Comparison of ENCODE assay signal across 24 cellular contexts in the genomic region with DNA sequence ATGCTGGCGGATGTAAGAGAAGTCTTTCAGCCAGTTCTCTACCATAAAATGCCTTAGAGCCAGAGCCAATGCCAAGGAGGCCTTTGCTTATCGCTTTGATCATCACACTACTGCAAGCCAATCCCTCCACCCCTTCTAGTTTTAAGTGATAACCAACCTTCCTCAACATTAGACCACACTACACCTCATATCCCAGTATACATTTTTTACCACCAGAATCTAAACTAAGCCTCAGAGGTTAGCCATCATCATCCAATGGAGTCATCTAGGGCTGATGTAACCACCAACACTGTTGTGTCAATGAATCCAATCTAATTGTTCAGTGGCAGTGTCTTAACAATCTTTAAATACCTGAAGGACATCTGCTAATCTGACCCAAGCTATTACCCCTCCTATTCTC. TPM values are rescaled to one million over a fixed set of nuclear protein-coding genes. Genes with fewer than 3 reads are reported as not detected.
DNase-seq lines count a peak whose midpoint lies in the region; ATAC-seq, FAIRE-seq and TF ChIP-seq lines count a peak whose summit lies in the region.
"Had no signal": no experiment of that assay in that cellular context is flagged by ENCODE, and none has a peak within 500 bp of the region (broad histone marks: within the 10 kb centered on the region; RNA-seq: fewer than 3 reads in every experiment).

No MANE protein-coding gene starts in this region.

- no peak for TF ChIP-seq CTCF in natural killer cell (IDR thresholded peaks at IDR 0.05)

- peaks cover 2% of the 10 kb centered on the region for H3K36me3 ChIP-seq in H7 (replicated peaks; ENCODE audit: control insufficient read depth, insufficient read depth, low read length)

- peak overlapping the region; percentile 2 for H3K27ac Mint-ChIP-seq in activated naive CD8-positive, alpha-beta T cell treated with anti-CD3 and anti-CD28 coated beads, Interleukin-2, amount 10 ng/mL, durations not matched to agents 7 days and 5 days
- peak overlapping the region; percentile 6 to 69 for H3K27ac Mint-ChIP-seq in natural killer cell
- no peak overlapping the region for H3K27ac Mint-ChIP-seq in activated CD4-positive, alpha-beta memory T cell treated with anti-CD3 and anti-CD28 coated beads for 36 hours
- H3K27ac Mint-ChIP-seq: T-cell had no signal

- POLR2A ChIA-PET in activated naive CD8-positive, alpha-beta T cell treated with anti-CD3 and anti-CD28 coated beads, Interleukin-2, amount 10 ng/mL, durations not matched to agents 7 days and 5 days (lab: Charles Lee) = no interaction called here
- POLR2A ChIA-PET in activated CD4-positive, alpha-beta memory T cell treated with anti-CD3 and anti-CD28 coated beads for 36 hours (lab: Charles Lee) = no interaction called here

- peaks cover 36% of the 10 kb centered on the region for H3K36me3 Mint-ChIP-seq in activated naive CD8-positive, alpha-beta T cell treated with anti-CD3 and anti-CD28 coated beads, Interleukin-2, amount 10 ng/mL, durations not matched to agents 7 days and 5 days
- H3K36me3 Mint-ChIP-seq in natural killer cell = no peaks in the 10 kb centered on the region
- peaks cover 17% of the 10 kb centered on the region for H3K36me3 Mint-ChIP-seq in activated CD4-positive, alpha-beta memory T cell treated with anti-CD3 and anti-CD28 coated beads for 36 hours

- CTCF ChIA-PET in activated CD4-positive, alpha-beta memory T cell treated with anti-CD3 and anti-CD28 coated beads for 36 hours (lab: Charles Lee) = no interaction called here

- H3K27me3 Mint-ChIP-seq in activated naive CD8-positive, alpha-beta T cell treated with anti-CD3 and anti-CD28 coated beads, Interleukin-2, amount 10 ng/mL, durations not matched to agents 7 days and 5 days = no peaks in the 10 kb centered on the region
- H3K27me3 Mint-ChIP-seq in natural killer cell (ENCODE audit: low read depth in 2 of 2) = no peaks in the 10 kb centered on the region
- no peaks in the 10 kb centered on the region for H3K27me3 Mint-ChIP-seq in activated CD4-positive, alpha-beta memory T cell treated with anti-CD3 and anti-CD28 coated beads for 36 hours
- H3K27me3 Mint-ChIP-seq: T-cell had no signal

- FAIRE-seq in GM19239 (lab: Jason Lieb, UNC) = peak; percentile 57
- FAIRE-seq: RCC 7860, TTC549 had no signal

- no peaks in the 10 kb centered on the region for H3K9me3 Mint-ChIP-seq in activated naive CD8-positive, alpha-beta T cell treated with anti-CD3 and anti-CD28 coated beads, Interleukin-2, amount 10 ng/mL, durations not matched to agents 7 days and 5 days
- no peaks in the 10 kb centered on the region for H3K9me3 Mint-ChIP-seq in natural killer cell
- no peaks in the 10 kb centered on the region for H3K9me3 Mint-ChIP-seq in activated CD4-positive, alpha-beta memory T cell treated with anti-CD3 and anti-CD28 coated beads for 36 hours
- H3K9me3 Mint-ChIP-seq: T-cell had no signal

- ATAC-seq in activated naive CD8-positive, alpha-beta T cell treated with anti-CD3 and anti-CD28 coated beads, Interleukin-2, amount 10 ng/mL, durations not matched to agents 7 days and 5 days (ENCODE audit: low read depth) = peak; percentile 43
- ATAC-seq in natural killer cell = no peak
- ATAC-seq: lower lobe of right lung, sciatic nerve, T-cell had no signal

- H3K4me1 Mint-ChIP-seq in activated naive CD8-positive, alpha-beta T cell treated with anti-CD3 and anti-CD28 coated beads, Interleukin-2, amount 10 ng/mL, durations not matched to agents 7 days and 5 days = peaks cover 38% of the 10 kb centered on the region
- peaks cover 39% of the 10 kb centered on the region in 2 donors for H3K4me1 Mint-ChIP-seq in natural killer cell
- H3K4me1 Mint-ChIP-seq in activated CD4-positive, alpha-beta memory T cell treated with anti-CD3 and anti-CD28 coated beads for 36 hours (ENCODE audit: low read depth) = peaks cover 43% of the 10 kb centered on the region

- intact Hi-C loops in natural killer cell (cut with micrococcal nuclease) = no loop called here
- intact Hi-C loops in activated CD4-positive, alpha-beta memory T cell treated with anti-CD3 and anti-CD28 coated beads for 36 hours (cut with micrococcal nuclease) = no loop called here

- no peak overlapping the region for H3K4me3 ChIP-seq in H7 (ENCODE audit: insufficient read depth, low read depth, low read length)
- H3K4me3 ChIP-seq: GM23248, lower lobe of right lung, SJCRH30 had no signal

- no peaks in the 10 kb centered on the region for H3K27me3 ChIP-seq in H7 (ENCODE audit: control insufficient read depth, insufficient read depth, low read length)
- H3K27me3 ChIP-seq: SJCRH30 had no signal

- no peak overlapping the region for H3K4me3 Mint-ChIP-seq in activated naive CD8-positive, alpha-beta T cell treated with anti-CD3 and anti-CD28 coated beads, Interleukin-2, amount 10 ng/mL, durations not matched to agents 7 days and 5 days
- H3K4me3 Mint-ChIP-seq in natural killer cell = no peak overlapping the region
- H3K4me3 Mint-ChIP-seq in activated CD4-positive, alpha-beta memory T cell treated with anti-CD3 and anti-CD28 coated beads for 36 hours = no peak overlapping the region
- H3K4me3 Mint-ChIP-seq: T-cell had no signal

- DNase-seq in NCI-H82 (lab: John Stamatoyannopoulos, UW) = peak; percentile 8
- no peak for DNase-seq in NCI-H82 treated with DMSO at 0.1 percent for 48 hours (lab: John Stamatoyannopoulos, UW; ENCODE audit: unreplicated experiment)
- DNase-seq in GM19239 (ENCODE audit: insufficient read length, low spot score) = no peak
- DNase-seq in activated naive CD8-positive, alpha-beta T cell treated with anti-CD3 and anti-CD28 coated beads, Interleukin-2, amount 10 ng/mL, durations not matched to agents 7 days and 5 days = no peak
- DNase-seq in natural killer cell = no peak
- DNase-seq in H7 = no peak
- DNase-seq in glomerular visceral epithelial cell (ENCODE audit: extremely low spot score) = no peak
- DNase-seq in activated CD4-positive, alpha-beta memory T cell treated with anti-CD3 and anti-CD28 coated beads for 36 hours = no peak
- DNase-seq: activated gamma-delta T cell, anterior cingulate cortex, caudate nucleus, dermis blood vessel endothelial cell, DMS153, GM23248, lower lobe of right lung, MM.1S, NCI-H1436, SJCRH30, T-cell, trophoblast cell had no signal

RNA-seq across cellular contexts. Expression of a gene that starts 6.4 kb away (rescaled TPM):
- 10 to 100 TPM; 18.4 to 20.8 TPM for total RNA-seq in activated naive CD8-positive, alpha-beta T cell treated with anti-CD3 and anti-CD28 coated beads, Interleukin-2, amount 10 ng/mL, durations not matched to agents 7 days and 5 days
- 10 to 100 TPM; 16.4 to 20.0 (median 19.4) TPM for total RNA-seq in natural killer cell
- 18.9 and 24.2 TPM in 2 replicates for total RNA-seq in H7 (2014; rRNA removed; shearing (Covaris generic))
- total RNA-seq in activated CD4-positive, alpha-beta memory T cell treated with anti-CD3 and anti-CD28 coated beads for 36 hours = 10 to 100 TPM; 22.4 to 24.7 TPM

RNA-seq across cellular contexts. Expression of a gene that starts 18.8 kb away (rescaled TPM):
- total RNA-seq in activated naive CD8-positive, alpha-beta T cell treated with anti-CD3 and anti-CD28 coated beads, Interleukin-2, amount 10 ng/mL, durations not matched to agents 7 days and 5 days = 10 to 100 TPM; 29.5 to 35.0 TPM
- total RNA-seq in natural killer cell = 10 to 100 TPM; 28.6 to 31.4 (median 29.1) TPM
- 8.6 and 15.5 TPM in 2 replicates for total RNA-seq in H7 (2014; rRNA removed; shearing (Covaris generic))
- total RNA-seq in activated CD4-positive, alpha-beta memory T cell treated with anti-CD3 and anti-CD28 coated beads for 36 hours = 10 to 100 TPM in 1 of 2 experiments, 1 to 10 TPM in 1; 10.0 to 10.2 TPM

RNA-seq across cellular contexts. Expression of a gene that starts 45.9 kb away (rescaled TPM):
- total RNA-seq in activated naive CD8-positive, alpha-beta T cell treated with anti-CD3 and anti-CD28 coated beads, Interleukin-2, amount 10 ng/mL, durations not matched to agents 7 days and 5 days = under 1 TPM; 0.14 to 0.22 TPM
- 1 to 10 TPM in 1 of 3 donors, under 1 TPM in 2; 0.64 to 1.0 (median 0.95) TPM for total RNA-seq in natural killer cell
- total RNA-seq in H7 (2014; rRNA removed; shearing (Covaris generic)) = 0.03 TPM in 1 of 2 replicates, not detected in the other
- total RNA-seq in activated CD4-positive, alpha-beta memory T cell treated with anti-CD3 and anti-CD28 coated beads for 36 hours = not detected
- total RNA-seq: GM23248, NCI-H460 had no signal
